8 cellular contexts compared by ENCODE assay signal in genomic region chr7:138982204-138982623, GRCh38. TPM values are rescaled to one million over a fixed set of nuclear protein-coding genes. Genes with fewer than 3 reads are reported as not detected.
A peak's percentile ranks its signal among the peaks of the same experiment; 100 is the strongest.
DNase-seq lines count a peak whose midpoint lies in the region; ATAC-seq and TF ChIP-seq lines count a peak whose summit lies in the region.

No MANE protein-coding gene starts in this region.

- peak overlapping the region; percentile 82 for H3K9ac ChIP-seq in GM23248
- H3K9ac ChIP-seq in fibroblast of lung (ENCODE audit: insufficient read depth, low read length) = no peak overlapping the region
- no peak overlapping the region for H3K9ac ChIP-seq in rectal smooth muscle tissue (ENCODE audit: low read length)

- H3K27me3 ChIP-seq in GM23248 (replicated peaks; ENCODE audit: insufficient read depth) (no peaks in the 10 kb centered on the region), fibroblast of lung (ENCODE audit: control insufficient read depth, insufficient read depth, low read length) (no peaks in the 10 kb centered on the region), rectal smooth muscle tissue (ENCODE audit: control insufficient read depth, insufficient read depth, low read length) (no peaks in the 10 kb centered on the region)

- H3K9me3 ChIP-seq in GM23248 (ENCODE audit: low read depth) (no peaks in the 10 kb centered on the region), fibroblast of lung (ENCODE audit: control insufficient read depth, insufficient read depth, low read depth, low read length) (no peaks in the 10 kb centered on the region)

- H3K4me1 ChIP-seq in GM23248 (ENCODE audit: insufficient read depth) (peaks cover 23% of the 10 kb centered on the region), fibroblast of lung (ENCODE audit: control insufficient read depth, extremely low read depth, insufficient read depth, low read length) (peaks cover 3% of the 10 kb centered on the region), rectal smooth muscle tissue (ENCODE audit: control insufficient read depth, insufficient read depth, low read length) (peaks cover 7% of the 10 kb centered on the region)

- H4K20me1 ChIP-seq in GM23248 (ENCODE audit: insufficient read depth) = no peaks in the 10 kb centered on the region
- no peaks in the 10 kb centered on the region for H4K20me1 ChIP-seq in fibroblast of lung (ENCODE audit: control insufficient read depth, extremely low read depth, insufficient read depth, low read length)

- H3K9me2 ChIP-seq in GM23248 (ENCODE audit: insufficient read depth) = no peaks in the 10 kb centered on the region

- H3K4me3 ChIP-seq in GM23248 (peak overlapping the region; percentile 87), fibroblast of lung (replicated peaks in 1 of 4; ENCODE audit: control extremely low read depth in 1 of 4, insufficient read depth in 1 of 4, low read depth in 3 of 4, low read length in 4 of 4) (peak overlapping the region; percentile 30 to 62 (median 34)), rectal smooth muscle tissue (ENCODE audit: low read length) (peak overlapping the region; percentile 62)

- peaks cover 20% of the 10 kb centered on the region for H3F3A ChIP-seq in GM23248 (ENCODE audit: insufficient read depth)

- DNase-seq in GM23248 = peak; percentile 69
- peak; percentile 59 for DNase-seq in RKO (ENCODE audit: low spot score)
- no peak for DNase-seq in fibroblast of lung (ENCODE audit: low read depth in 2 of 2)
- no peak for DNase-seq in NCI-H2107 treated with DMSO at 0.1 percent for 48 hours (lab: John Stamatoyannopoulos, UW; ENCODE audit: unreplicated experiment)

- H2AFZ ChIP-seq in GM23248 (peak overlapping the region; percentile 91), fibroblast of lung (ENCODE audit: low read length) (peak overlapping the region; percentile 5)

- no peak for TF ChIP-seq CTCF in fibroblast of lung (conservative IDR thresholded peaks at IDR 0.05 in 1 of 2, IDR thresholded peaks at IDR 0.05 in 1 of 2; ENCODE audit: low read depth in 1 of 2, low read length in 2 of 2)

- H3K27ac ChIP-seq in GM23248 (peak overlapping the region; percentile 47), fibroblast of lung (ENCODE audit: insufficient read depth, low read length) (no peak overlapping the region), rectal smooth muscle tissue (ENCODE audit: low read depth, low read length) (no peak overlapping the region)

- H3K36me3 ChIP-seq in GM23248 (ENCODE audit: low read depth) (no peaks in the 10 kb centered on the region), fibroblast of lung (ENCODE audit: control insufficient read depth, insufficient read depth, low read length) (no peaks in the 10 kb centered on the region), rectal smooth muscle tissue (ENCODE audit: control insufficient read depth, insufficient read depth, low read length) (no peaks in the 10 kb centered on the region)

- WGBS in GM23248 (ENCODE audit: low coverage in 1 of 2, low lambda C conversion rate in 2 of 2, missing lambda C conversion rate in 2 of 2), 2 experiments = 16 to 18% methylated on average over 14 of the region's 14 CpGs

- H3K79me2 ChIP-seq in GM23248 (ENCODE audit: insufficient read depth) (peaks cover 31% of the 10 kb centered on the region), fibroblast of lung (ENCODE audit: control insufficient read depth, insufficient read depth, low read length) (no peaks in the 10 kb centered on the region)

- in situ Hi-C loops in GM23248 (cut with MboI) = no loop called here

- ATAC-seq in GM18519 (IDR thresholded peaks at IDR 0.05; ENCODE audit: low FRiP score, unreplicated experiment) (no peak), HG03159 (IDR thresholded peaks at IDR 0.05; ENCODE audit: unreplicated experiment) (no peak), GM18868 (IDR thresholded peaks at IDR 0.05; ENCODE audit: unreplicated experiment) (no peak)

- H3K4me2 ChIP-seq in GM23248 (ENCODE audit: unreplicated experiment) (peak overlapping the region; percentile 86), fibroblast of lung (ENCODE audit: extremely low read depth, insufficient read depth, low read length) (peak overlapping the region; percentile 90)

RNA-seq across cellular contexts. Expression of gene KIAA1549, which starts 1.0 kb away (rescaled TPM):
- 3.0 and 4.2 TPM in 2 replicates for total RNA-seq in GM23248 (2014; rRNA removed; shearing (Covaris generic))
- 2.1 and 2.2 TPM in 2 replicates for polyA plus RNA-seq in GM23248 (2016; fragmentation: Nextera tagmentation; extraction: Ambion mirVana)
- 0.66 and 0.77 TPM in 2 replicates for total RNA-seq in fibroblast of lung
- 0.48 and 1.5 TPM in 2 replicates for polyA plus RNA-seq in fibroblast of lung
- polyA plus RNA-seq in fibroblast of lung (2012) = 1.1 and 2.3 TPM in 2 replicates
- polyA minus RNA-seq in fibroblast of lung (ENCODE audit: low replicate concordance) = 4.2 and 7.1 TPM in 2 replicates

RNA-seq across cellular contexts. Expression of gene ZC3HAV1L, which starts 53.6 kb away (rescaled TPM):
- 10.9 TPM in 2 replicates for total RNA-seq in GM23248 (2014; rRNA removed; shearing (Covaris generic))
- polyA plus RNA-seq in GM23248 (2016; fragmentation: Nextera tagmentation; extraction: Ambion mirVana) = 8.8 and 9.8 TPM in 2 replicates
- 5.3 and 8.5 TPM in 2 replicates for total RNA-seq in fibroblast of lung
- 5.1 and 8.9 TPM in 2 replicates for polyA plus RNA-seq in fibroblast of lung
- 2.4 and 4.2 TPM in 2 replicates for polyA plus RNA-seq in fibroblast of lung (2012)
- polyA minus RNA-seq in fibroblast of lung (ENCODE audit: low replicate concordance) = 4.3 and 5.0 TPM in 2 replicates

Comparison
In these comparisons a context has a peak if more than half of its experiments do, and no peak if none do; other contexts are left out.
1. DNase-seq: peak in GM23248 (single experiment) and RKO (single experiment); none in fibroblast of lung (0 of 2) and NCI-H2107 treated with DMSO at 0.1 percent for 48 hours (single experiment).
2. H3K4me3 ChIP-seq: peak in every context shown above with its lines; median percentile 87 in GM23248; 62 in rectal smooth muscle tissue; 34 in fibroblast of lung.